32 cellular contexts compared by ENCODE assay signal in the genomic region with DNA sequence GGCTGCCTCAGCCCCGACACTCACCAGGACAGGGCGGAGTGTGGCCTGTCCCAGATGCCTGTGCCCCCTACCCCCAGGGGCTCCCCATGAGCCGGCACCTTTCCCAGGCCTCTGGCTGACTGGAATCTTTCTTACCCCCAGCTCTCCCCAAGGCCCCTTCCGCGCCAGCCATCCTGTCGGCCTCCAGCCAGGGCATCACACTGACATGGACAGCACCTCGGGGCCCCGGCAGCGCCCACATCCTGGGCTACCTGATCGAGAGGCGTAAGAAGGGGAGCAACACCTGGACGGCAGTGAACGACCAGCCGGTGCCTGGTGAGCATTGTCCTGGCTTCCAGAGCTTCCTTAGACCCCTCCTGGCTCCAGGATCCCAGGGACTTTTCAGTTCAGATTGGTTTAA. TPM values are rescaled to one million over a fixed set of nuclear protein-coding genes. Genes with fewer than 3 reads are reported as not detected.
A peak's percentile ranks its signal among the peaks of the same experiment; 100 is the strongest.
DNase-seq lines count a peak whose midpoint lies in the region; ATAC-seq and TF ChIP-seq lines count a peak whose summit lies in the region.
"Had no signal": no experiment of that assay in that cellular context is flagged by ENCODE, and none has a peak within 500 bp of the region (broad histone marks: within the 10 kb centered on the region; RNA-seq: fewer than 3 reads in every experiment).

No MANE protein-coding gene starts in this region.

- no peaks in the 10 kb centered on the region for H3K9me3 Mint-ChIP-seq in activated naive CD4-positive, alpha-beta T cell treated with anti-CD3 and anti-CD28 coated beads, Interleukin-2, amount 50 U/mL, for 72 hours
- H3K9me3 Mint-ChIP-seq: activated T-cell treated with anti-CD3 and anti-CD28 coated beads, Interleukin-2, amount 50 U/mL, for 24 hours; brain; CD4-positive, alpha-beta T cell; GM23338; mesothelial cell of epicardium; naive B cell; stimulated activated naive B cell treated with anti-CD40 and anti-IgM and Interleukin-4, amounts not matched to agents 10 μg/mL and 1 μg/mL and 100 μg/mL, for 72 hours; T-helper 2 cell treated with Interferon-gamma antibody and Interleukin-4, amounts not matched to agents 5 μg/mL and 100 μg/mL, for 36 hours had no signal

- intact Hi-C loops in upper lobe of right lung (cut with DNase I): no loop called here

- no peak overlapping the region for H3K27ac ChIP-seq in upper lobe of right lung
- H3K27ac ChIP-seq: epithelial cell of prostate, left ventricle myocardium inferior had no signal

- H3K36me3 ChIP-seq in upper lobe of right lung: no peaks in the 10 kb centered on the region
- H3K36me3 ChIP-seq: left ventricle myocardium inferior had no signal

- H3K36me3 Mint-ChIP-seq in activated naive CD4-positive, alpha-beta T cell treated with anti-CD3 and anti-CD28 coated beads, Interleukin-2, amount 50 U/mL, for 72 hours: no peaks in the 10 kb centered on the region
- H3K36me3 Mint-ChIP-seq: brain; mesothelial cell of epicardium; naive B cell; stimulated activated naive B cell treated with anti-CD40 and anti-IgM and Interleukin-4, amounts not matched to agents 10 μg/mL and 1 μg/mL and 100 μg/mL, for 72 hours had no signal

- H3K4me3 ChIP-seq in upper lobe of right lung: no peak overlapping the region
- H3K4me3 ChIP-seq: GM23338, K562, left ventricle myocardium inferior had no signal

- ATAC-seq in activated naive CD4-positive, alpha-beta T cell treated with anti-CD3 and anti-CD28 coated beads, Interleukin-2, amount 50 U/mL, for 72 hours: no peak
- no peak for ATAC-seq in upper lobe of right lung
- no peak for ATAC-seq in GM19463 (IDR thresholded peaks at IDR 0.05; ENCODE audit: unreplicated experiment)
- ATAC-seq: activated CD8-positive, alpha-beta T cell treated with anti-CD3 and anti-CD28 coated beads, Interleukin-2, amount 10 ng/mL, durations not matched to agents 7 days and 5 days; GM23338; K562; Panc1; stimulated activated naive B cell treated with anti-CD40 and anti-IgM and Interleukin-4, amounts not matched to agents 10 μg/mL and 1 μg/mL and 100 μg/mL, for 72 hours had no signal

- no peaks in the 10 kb centered on the region for H3K9me3 ChIP-seq in upper lobe of right lung
- H3K9me3 ChIP-seq: left ventricle myocardium inferior had no signal

- no peaks in the 10 kb centered on the region for H3K27me3 ChIP-seq in upper lobe of right lung

- no peak for TF ChIP-seq CTCF in upper lobe of right lung (IDR thresholded peaks at IDR 0.05)

- peak; percentile 1 to 51 for DNase-seq in activated naive CD4-positive, alpha-beta T cell treated with anti-CD3 and anti-CD28 coated beads, Interleukin-2, amount 50 U/mL, for 72 hours (ENCODE audit: low spot score in 2 of 2)
- DNase-seq in activated naive CD4-positive, alpha-beta T cell (lab: John Stamatoyannopoulos, UW): no peak
- DNase-seq in ecto neural progenitor cell (ENCODE audit: low spot score): peak; percentile 36
- peak; percentile 86 for DNase-seq in mesenteric fat pad (ENCODE audit: low spot score)
- DNase-seq in upper lobe of right lung: peak; percentile 65
- DNase-seq in stimulated activated CD4-positive, alpha-beta T cell treated with anti-CD3 and anti-CD28 coated beads, Interleukin-2, amount 100 ng/mL, for 48 hours: no peak
- no peak for DNase-seq in 8988T
- DNase-seq: activated T-cell treated with anti-CD3 and anti-CD28 coated beads, Interleukin-2, amount 50 U/mL, for 24 hours; AML-193; amniotic stem cell; DND-41; GF-D8; left ventricle myocardium inferior; naive B cell; NCI-H1048; NCI-H1694; NCI-H446 treated with DMSO at 0.1 percent for 48 hours; NCI-H774; nucleus accumbens; Right ventricle myocardium superior; stimulated activated naive B cell treated with anti-CD40 and anti-IgM and Interleukin-4, amounts not matched to agents 10 μg/mL and 1 μg/mL and 100 μg/mL, for 72 hours had no signal

- H3K4me1 ChIP-seq in upper lobe of right lung: no peaks in the 10 kb centered on the region
- H3K4me1 ChIP-seq: left ventricle myocardium inferior had no signal

- H3K27ac Mint-ChIP-seq in activated naive CD4-positive, alpha-beta T cell treated with anti-CD3 and anti-CD28 coated beads, Interleukin-2, amount 50 U/mL, for 72 hours: no peak overlapping the region
- H3K27ac Mint-ChIP-seq: activated CD8-positive, alpha-beta T cell treated with anti-CD3 and anti-CD28 coated beads, Interleukin-2, amount 10 ng/mL, durations not matched to agents 7 days and 5 days; activated T-cell treated with anti-CD3 and anti-CD28 coated beads, Interleukin-2, amount 50 U/mL, for 24 hours; CD4-positive, alpha-beta T cell; GM23338; mesothelial cell of epicardium; stimulated activated naive B cell treated with anti-CD40 and anti-IgM and Interleukin-4, amounts not matched to agents 10 μg/mL and 1 μg/mL and 100 μg/mL, for 72 hours; T-helper 2 cell treated with Interferon-gamma antibody and Interleukin-4, amounts not matched to agents 5 μg/mL and 100 μg/mL, for 36 hours had no signal

RNA-seq across cellular contexts. Expression of a gene that starts 26.5 kb away (rescaled TPM):
- total RNA-seq in activated naive CD4-positive, alpha-beta T cell treated with anti-CD3 and anti-CD28 coated beads, Interleukin-2, amount 50 U/mL, for 72 hours: not detected
- total RNA-seq in mesenteric fat pad: not detected
- 0.81 TPM for total RNA-seq in upper lobe of right lung
- total RNA-seq: activated CD8-positive, alpha-beta T cell treated with anti-CD3 and anti-CD28 coated beads, Interleukin-2, amount 10 ng/mL, durations not matched to agents 7 days and 5 days; CD4-positive, alpha-beta T cell; GM23338; K562; left ventricle myocardium inferior; pulmonary artery endothelial cell; Right ventricle myocardium superior had no signal

Comparison
In these comparisons a context has a peak if more than half of its experiments do, and no peak if none do; other contexts are left out.
1. DNase-seq: peak in activated naive CD4-positive, alpha-beta T cell treated with anti-CD3 and anti-CD28 coated beads, Interleukin-2, amount 50 U/mL, for 72 hours (2 of 2), ecto neural progenitor cell (single experiment), mesenteric fat pad (single experiment) and upper lobe of right lung (single experiment); none in activated naive CD4-positive, alpha-beta T cell (0 of 4), stimulated activated CD4-positive, alpha-beta T cell treated with anti-CD3 and anti-CD28 coated beads, Interleukin-2, amount 100 ng/mL, for 48 hours (0 of 2) and 8988T (single experiment).